In genomic region chr5:81506378-81506777, GRCh38 we compare ENCODE assay signal across 2 cellular contexts.
TF ChIP-seq lines count a peak whose summit lies in the region.

No MANE protein-coding gene starts in this region.

TF ChIP-seq in liver, 16 proteins besides CTCF, POLR2A, EP300 and RAD21 (continued from another document):
- no peak for TF ChIP-seq MAX (IDR thresholded peaks at IDR 0.05)

TF ChIP-seq in HepG2, 621 proteins besides CTCF, POLR2A, EP300 and RAD21 (continued from another document):
- TF ChIP-seq, protein P1, sequence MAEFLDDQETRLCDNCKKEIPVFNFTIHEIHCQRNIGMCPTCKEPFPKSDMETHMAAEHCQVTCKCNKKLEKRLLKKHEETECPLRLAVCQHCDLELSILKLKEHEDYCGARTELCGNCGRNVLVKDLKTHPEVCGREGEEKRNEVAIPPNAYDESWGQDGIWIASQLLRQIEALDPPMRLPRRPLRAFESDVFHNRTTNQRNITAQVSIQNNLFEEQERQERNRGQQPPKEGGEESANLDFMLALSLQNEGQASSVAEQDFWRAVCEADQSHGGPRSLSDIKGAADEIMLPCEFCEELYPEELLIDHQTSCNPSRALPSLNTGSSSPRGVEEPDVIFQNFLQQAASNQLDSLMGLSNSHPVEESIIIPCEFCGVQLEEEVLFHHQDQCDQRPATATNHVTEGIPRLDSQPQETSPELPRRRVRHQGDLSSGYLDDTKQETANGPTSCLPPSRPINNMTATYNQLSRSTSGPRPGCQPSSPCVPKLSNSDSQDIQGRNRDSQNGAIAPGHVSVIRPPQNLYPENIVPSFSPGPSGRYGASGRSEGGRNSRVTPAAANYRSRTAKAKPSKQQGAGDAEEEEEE (CRISPR knock-in tag; IDR thresholded peaks at IDR 0.05; ENCODE audit: borderline replicate concordance): no peak
- TF ChIP-seq RFX5 (IDR thresholded peaks at IDR 0.05; ENCODE audit: low read depth, low read length): no peak
- TF ChIP-seq ZNF143 (CRISPR knock-in tag; IDR thresholded peaks at IDR 0.05): no peak
- TF ChIP-seq DNMT3B (CRISPR knock-in tag; conservative IDR thresholded peaks at IDR 0.05): no peak
- no peak for TF ChIP-seq ZNF549 (CRISPR knock-in tag; IDR thresholded peaks at IDR 0.05)
- TF ChIP-seq SIN3A (IDR thresholded peaks at IDR 0.05; ENCODE audit: borderline replicate concordance, low read depth, low read length): no peak
- no peak for TF ChIP-seq KDM5B (CRISPR knock-in tag; IDR thresholded peaks at IDR 0.05; ENCODE audit: borderline replicate concordance)
- TF ChIP-seq MTA1 (CRISPR knock-in tag; IDR thresholded peaks at IDR 0.05; ENCODE audit: borderline replicate concordance): no peak
- no peak for TF ChIP-seq ZNF101 (CRISPR knock-in tag; IDR thresholded peaks at IDR 0.05; ENCODE audit: borderline replicate concordance, low read depth)
- no peak for TF ChIP-seq ZNF33A (CRISPR knock-in tag; IDR thresholded peaks at IDR 0.05; ENCODE audit: borderline replicate concordance)
- TF ChIP-seq, protein P2, sequence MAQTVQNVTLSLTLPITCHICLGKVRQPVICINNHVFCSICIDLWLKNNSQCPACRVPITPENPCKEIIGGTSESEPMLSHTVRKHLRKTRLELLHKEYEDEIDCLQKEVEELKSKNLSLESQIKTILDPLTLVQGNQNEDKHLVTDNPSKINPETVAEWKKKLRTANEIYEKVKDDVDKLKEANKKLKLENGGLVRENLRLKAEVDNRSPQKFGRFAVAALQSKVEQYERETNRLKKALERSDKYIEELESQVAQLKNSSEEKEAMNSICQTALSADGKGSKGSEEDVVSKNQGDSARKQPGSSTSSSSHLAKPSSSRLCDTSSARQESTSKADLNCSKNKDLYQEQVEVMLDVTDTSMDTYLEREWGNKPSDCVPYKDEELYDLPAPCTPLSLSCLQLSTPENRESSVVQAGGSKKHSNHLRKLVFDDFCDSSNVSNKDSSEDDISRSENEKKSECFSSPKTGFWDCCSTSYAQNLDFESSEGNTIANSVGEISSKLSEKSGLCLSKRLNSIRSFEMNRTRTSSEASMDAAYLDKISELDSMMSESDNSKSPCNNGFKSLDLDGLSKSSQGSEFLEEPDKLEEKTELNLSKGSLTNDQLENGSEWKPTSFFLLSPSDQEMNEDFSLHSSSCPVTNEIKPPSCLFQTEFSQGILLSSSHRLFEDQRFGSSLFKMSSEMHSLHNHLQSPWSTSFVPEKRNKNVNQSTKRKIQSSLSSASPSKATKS (CRISPR knock-in tag; IDR thresholded peaks at IDR 0.05): no peak
- no peak for TF ChIP-seq REST (IDR thresholded peaks at IDR 0.05; ENCODE audit: borderline replicate concordance in 1 of 2, low read depth in 1 of 2, low read length in 2 of 2)
